ENCODE assay signal across 8 cellular contexts in genomic region chr2:3827673-3828575, GRCh38.
DNase-seq lines count a peak whose midpoint lies in the region; ATAC-seq, FAIRE-seq and TF ChIP-seq lines count a peak whose summit lies in the region.

No MANE protein-coding gene starts in this region.

- no peaks in the 10 kb centered on the region for H3K4me1 Mint-ChIP-seq in activated T-helper 2 cell treated with anti-CD3 and anti-CD28 coated beads, Interferon-gamma antibody, Interleukin-2, Interleukin-4, amounts not matched to agents 10 μg/mL and 5 μg/mL and 100 μg/mL, durations not matched to agents 14 hours and 24 hours and 36 hours (ENCODE audit: low read depth)

- peak; percentile 73 for TF ChIP-seq CTCF in A549 (IDR thresholded peaks at IDR 0.05)
- TF ChIP-seq CTCF in GM06990 (IDR thresholded peaks at IDR 0.05; ENCODE audit: insufficient read depth, low read length, poor library complexity, severe bottlenecking) = peak; percentile 81
- TF ChIP-seq CTCF in esophagus muscularis mucosa (IDR thresholded peaks at IDR 0.05) = peak in 2 of 3 experiments; percentile 18 to 48
- TF ChIP-seq CTCF in thoracic aorta (IDR thresholded peaks at IDR 0.05) = peak; percentile 16

- peak; percentile 52 to 58 for TF ChIP-seq RAD21 in A549 (conservative IDR thresholded peaks at IDR 0.05 in 1 of 2, IDR thresholded peaks at IDR 0.05 in 1 of 2)

- H3K27ac Mint-ChIP-seq in activated T-helper 2 cell treated with anti-CD3 and anti-CD28 coated beads, Interferon-gamma antibody, Interleukin-2, Interleukin-4, amounts not matched to agents 10 μg/mL and 5 μg/mL and 100 μg/mL, durations not matched to agents 14 hours and 24 hours and 36 hours = no peak overlapping the region

- no peak overlapping the region for H3K4me2 ChIP-seq in A549

- H3K9me3 ChIP-seq in A549 (no peaks in the 10 kb centered on the region), esophagus muscularis mucosa (peaks cover 0 to 11% (median 3%) of the 10 kb centered on the region in 4 donors), thoracic aorta (no peaks in the 10 kb centered on the region)

- WGBS in A549 (ENCODE audit: missing lambda C conversion rate) = 7% methylated on average over 6 of the region's 6 CpGs
- WGBS in esophagus muscularis mucosa = 65% methylated on average over 6 of the region's 6 CpGs

- CTCF ChIA-PET in A549 (lab: Yijun Ruan, JAX) = interaction anchor here (0.6 to 4.7 kb wide), 19 partner anchors 8 to 135 kb away, joined by 3 to 40 read pairs (median 4); no protein-coding TSS in a partner anchor

- H3K27ac ChIP-seq in A549 (no peak overlapping the region), esophagus muscularis mucosa (replicated peaks in 1 of 4) (no peak overlapping the region), thoracic aorta (no peak overlapping the region)

- TF ChIP-seq POLR2A in A549 (IDR thresholded peaks at IDR 0.05; ENCODE audit: low read length) (no peak), esophagus muscularis mucosa (IDR thresholded peaks at IDR 0.05; ENCODE audit: low read depth) (no peak)

- no peak overlapping the region for H3K4me3 Mint-ChIP-seq in activated T-helper 2 cell treated with anti-CD3 and anti-CD28 coated beads, Interferon-gamma antibody, Interleukin-2, Interleukin-4, amounts not matched to agents 10 μg/mL and 5 μg/mL and 100 μg/mL, durations not matched to agents 14 hours and 24 hours and 36 hours (ENCODE audit: low read depth)

- FAIRE-seq in A549 (lab: Jason Lieb, UNC) = no peak

- no peaks in the 10 kb centered on the region for H3K36me3 ChIP-seq in GM06990 (ENCODE audit: control insufficient read depth, insufficient read depth, low read length)
- no peaks in the 10 kb centered on the region for H3K36me3 ChIP-seq in esophagus muscularis mucosa
- no peaks in the 10 kb centered on the region for H3K36me3 ChIP-seq in thoracic aorta

- H3K27me3 Mint-ChIP-seq in activated T-helper 2 cell treated with anti-CD3 and anti-CD28 coated beads, Interferon-gamma antibody, Interleukin-2, Interleukin-4, amounts not matched to agents 10 μg/mL and 5 μg/mL and 100 μg/mL, durations not matched to agents 14 hours and 24 hours and 36 hours (ENCODE audit: low read depth) = peaks cover 2% of the 10 kb centered on the region

- POLR2A ChIA-PET in A549 (lab: Yijun Ruan, JAX) = no interaction called here

- H3K27me3 ChIP-seq in GM06990 (replicated peaks; ENCODE audit: control insufficient read depth, insufficient read depth, low read length) = no peaks in the 10 kb centered on the region
- no peaks in the 10 kb centered on the region for H3K27me3 ChIP-seq in esophagus muscularis mucosa
- no peaks in the 10 kb centered on the region for H3K27me3 ChIP-seq in thoracic aorta (replicated peaks; ENCODE audit: insufficient read depth)

- H3K9me3 Mint-ChIP-seq in activated T-helper 2 cell treated with anti-CD3 and anti-CD28 coated beads, Interferon-gamma antibody, Interleukin-2, Interleukin-4, amounts not matched to agents 10 μg/mL and 5 μg/mL and 100 μg/mL, durations not matched to agents 14 hours and 24 hours and 36 hours = no peaks in the 10 kb centered on the region

- H3K4me1 ChIP-seq in A549 (no peaks in the 10 kb centered on the region), esophagus muscularis mucosa (no peaks in the 10 kb centered on the region), thoracic aorta (ENCODE audit: control insufficient read depth in 1 of 2, low read depth in 2 of 2) (no peaks in the 10 kb centered on the region)

- H3K36me3 Mint-ChIP-seq in activated T-helper 2 cell treated with anti-CD3 and anti-CD28 coated beads, Interferon-gamma antibody, Interleukin-2, Interleukin-4, amounts not matched to agents 10 μg/mL and 5 μg/mL and 100 μg/mL, durations not matched to agents 14 hours and 24 hours and 36 hours (ENCODE audit: low read depth) = no peaks in the 10 kb centered on the region

- H3K4me3 ChIP-seq in A549 (no peak overlapping the region), GM06990 (replicated peaks; ENCODE audit: low read depth, low read length) (no peak overlapping the region), esophagus muscularis mucosa (no peak overlapping the region), thoracic aorta (no peak overlapping the region)

- peak; percentile 35 to 60 for DNase-seq in A549 (ENCODE audit: low read depth in 1 of 2, low spot score in 1 of 2)
- no peak for DNase-seq in GM06990 (ENCODE audit: extremely low read depth, insufficient read length)
- peak; percentile 40 for DNase-seq in NCI-H146 (lab: John Stamatoyannopoulos, UW)
- DNase-seq in esophagus muscularis mucosa (ENCODE audit: extremely low spot score) = no peak
- no peak for DNase-seq in thoracic aorta (ENCODE audit: low spot score)
- DNase-seq in NK-92 treated with Interleukin-12 subunit alpha and Interleukin-12 subunit beta, amount 100 ng/mL, for 24 hours (lab: John Stamatoyannopoulos, UW) = no peak
- no peak for DNase-seq in activated T-helper 2 cell treated with anti-CD3 and anti-CD28 coated beads, Interferon-gamma antibody, Interleukin-2, Interleukin-4, amounts not matched to agents 10 μg/mL and 5 μg/mL and 100 μg/mL, durations not matched to agents 14 hours and 24 hours and 36 hours (ENCODE audit: low spot score)
- no peak for DNase-seq in GF-D8 (lab: John Stamatoyannopoulos, UW)

- TF ChIP-seq EP300 in A549 (IDR thresholded peaks at IDR 0.05) (no peak), esophagus muscularis mucosa (IDR thresholded peaks at IDR 0.05) (no peak)

- ATAC-seq in A549 (peak; percentile 61 to 91; a peak in 4 of 6 replicates), thoracic aorta (ENCODE audit: insufficient number of reproducible peaks, low FRiP score, low read depth) (no peak)

- intact Hi-C loops in esophagus muscularis mucosa (cut with DNase I) = no loop called here
- intact Hi-C loops in activated T-helper 2 cell treated with anti-CD3 and anti-CD28 coated beads, Interferon-gamma antibody, Interleukin-2, Interleukin-4, amounts not matched to agents 10 μg/mL and 5 μg/mL and 100 μg/mL, durations not matched to agents 14 hours and 24 hours and 36 hours (cut with micrococcal nuclease) = no loop called here

TF ChIP-seq in A549, 52 proteins besides CTCF, POLR2A, EP300 and RAD21:
- TF ChIP-seq SMC3 (IDR thresholded peaks at IDR 0.05) (peak; percentile 67), HOXA7 (CRISPR knock-in tag; IDR thresholded peaks at IDR 0.05) (no peak)

Comparison
In these comparisons a context has a peak if more than half of its experiments do, and no peak if none do; other contexts are left out.
1. DNase-seq: peak in A549 (2 of 2) and NCI-H146 (single experiment); none in GM06990 (single experiment), esophagus muscularis mucosa (single experiment), thoracic aorta (single experiment), NK-92 treated with Interleukin-12 subunit alpha and Interleukin-12 subunit beta, amount 100 ng/mL, for 24 hours (single experiment), activated T-helper 2 cell treated with anti-CD3 and anti-CD28 coated beads, Interferon-gamma antibody, Interleukin-2, Interleukin-4, amounts not matched to agents 10 μg/mL and 5 μg/mL and 100 μg/mL, durations not matched to agents 14 hours and 24 hours and 36 hours (single experiment) and GF-D8 (single experiment).
2. CTCF ChIP-seq: peak in every context shown above with its lines; median percentile 81 in GM06990; 73 in A549; 33 in esophagus muscularis mucosa; 16 in thoracic aorta.